ENCODE assay signal across 27 cellular contexts in genomic region chr2:97926936-97927335, GRCh38.
"Had no signal": no experiment of that assay in that cellular context is flagged by ENCODE, and none has a peak within 500 bp of the region (broad histone marks: within the 10 kb centered on the region; RNA-seq: fewer than 3 reads in every experiment).

No MANE protein-coding gene starts in this region.

- H3K27ac ChIP-seq: brain microvascular endothelial cell, epithelial cell of prostate, esophagus squamous epithelium, left lung, parathyroid adenoma, right atrium auricular region, thoracic aorta, uterus had no signal

- ATAC-seq: left lung, mucosa of descending colon had no signal

- FAIRE-seq: astrocyte, frontal cortex, islet of Langerhans had no signal

- H3K27me3 ChIP-seq: brain microvascular endothelial cell, esophagus squamous epithelium, left lung, right atrium auricular region, spleen, uterus had no signal

- H2AFZ ChIP-seq: parathyroid adenoma had no signal

- H3K27me3 Mint-ChIP-seq: activated naive CD8-positive, alpha-beta T cell treated with anti-CD3 and anti-CD28 coated beads for 36 hours; dendritic cell treated with granulocyte-macrophage colony-stimulating factor and Interleukin-4, amounts not matched to agents 40 ng/mL and 50 ng/mL, for 4 days; stimulated activated naive CD8-positive, alpha-beta T cell treated with anti-CD3 and anti-CD28 coated beads, Interleukin-15, Interleukin-2, amounts not matched to agents 100 ng/mL and 50 ng/mL, for 24 hours had no signal

- H3K4me3 Mint-ChIP-seq: activated naive CD8-positive, alpha-beta T cell treated with anti-CD3 and anti-CD28 coated beads for 36 hours; dendritic cell treated with granulocyte-macrophage colony-stimulating factor and Interleukin-4, amounts not matched to agents 40 ng/mL and 50 ng/mL, for 4 days; stimulated activated naive CD8-positive, alpha-beta T cell treated with anti-CD3 and anti-CD28 coated beads, Interleukin-15, Interleukin-2, amounts not matched to agents 100 ng/mL and 50 ng/mL, for 24 hours; T-helper 2 cell treated with Interferon-gamma antibody and Interleukin-4, amounts not matched to agents 5 μg/mL and 100 μg/mL, for 36 hours had no signal

- H3K27ac Mint-ChIP-seq: activated naive CD8-positive, alpha-beta T cell treated with anti-CD3 and anti-CD28 coated beads for 36 hours; dendritic cell treated with granulocyte-macrophage colony-stimulating factor and Interleukin-4, amounts not matched to agents 40 ng/mL and 50 ng/mL, for 4 days; stimulated activated naive CD8-positive, alpha-beta T cell treated with anti-CD3 and anti-CD28 coated beads, Interleukin-15, Interleukin-2, amounts not matched to agents 100 ng/mL and 50 ng/mL, for 24 hours; T-helper 2 cell treated with Interferon-gamma antibody and Interleukin-4, amounts not matched to agents 5 μg/mL and 100 μg/mL, for 36 hours had no signal

- H3K9me3 Mint-ChIP-seq: activated naive CD8-positive, alpha-beta T cell treated with anti-CD3 and anti-CD28 coated beads for 36 hours; dendritic cell treated with granulocyte-macrophage colony-stimulating factor and Interleukin-4, amounts not matched to agents 40 ng/mL and 50 ng/mL, for 4 days; stimulated activated naive CD8-positive, alpha-beta T cell treated with anti-CD3 and anti-CD28 coated beads, Interleukin-15, Interleukin-2, amounts not matched to agents 100 ng/mL and 50 ng/mL, for 24 hours; T-helper 2 cell treated with Interferon-gamma antibody and Interleukin-4, amounts not matched to agents 5 μg/mL and 100 μg/mL, for 36 hours had no signal

- H3K36me3 ChIP-seq: uterus had no signal

- DNase-seq: activated CD4-positive, alpha-beta T cell treated with anti-CD3 and anti-CD28 coated beads for 4 hours; activated CD4-positive, alpha-beta T cell treated with anti-CD3 and anti-CD28 coated beads, Interleukin-2, amount 50 U/mL, for 4 hours; activated effector memory CD4-positive, alpha-beta T cell treated with Interleukin-2 at 50 U/mL for 16 hours; activated naive CD4-positive, alpha-beta T cell treated with Interleukin-2 at 50 U/mL for 16 hours; activated naive CD8-positive, alpha-beta T cell treated with anti-CD3 and anti-CD28 coated beads for 36 hours; activated T-cell treated with anti-CD3 and anti-CD28 coated beads for 4 hours; amniotic stem cell; brain microvascular endothelial cell; esophagus squamous epithelium; left lung; mucosa of descending colon; nucleus accumbens; spleen; stimulated activated CD4-positive, alpha-beta T cell treated with anti-CD3 and anti-CD28 coated beads, Interleukin-2, amount 100 ng/mL, for 48 hours; T-helper 1 cell; uterus had no signal

- H3K9me3 ChIP-seq: esophagus squamous epithelium, left lung, mucosa of descending colon, right atrium auricular region, spleen, thoracic aorta, uterus had no signal

- H3K4me3 ChIP-seq: esophagus squamous epithelium, left lung, lung, mucosa of descending colon, right atrium auricular region, spleen, thoracic aorta, uterus had no signal
